1 cellular context compared by ENCODE assay signal in the genomic region with DNA sequence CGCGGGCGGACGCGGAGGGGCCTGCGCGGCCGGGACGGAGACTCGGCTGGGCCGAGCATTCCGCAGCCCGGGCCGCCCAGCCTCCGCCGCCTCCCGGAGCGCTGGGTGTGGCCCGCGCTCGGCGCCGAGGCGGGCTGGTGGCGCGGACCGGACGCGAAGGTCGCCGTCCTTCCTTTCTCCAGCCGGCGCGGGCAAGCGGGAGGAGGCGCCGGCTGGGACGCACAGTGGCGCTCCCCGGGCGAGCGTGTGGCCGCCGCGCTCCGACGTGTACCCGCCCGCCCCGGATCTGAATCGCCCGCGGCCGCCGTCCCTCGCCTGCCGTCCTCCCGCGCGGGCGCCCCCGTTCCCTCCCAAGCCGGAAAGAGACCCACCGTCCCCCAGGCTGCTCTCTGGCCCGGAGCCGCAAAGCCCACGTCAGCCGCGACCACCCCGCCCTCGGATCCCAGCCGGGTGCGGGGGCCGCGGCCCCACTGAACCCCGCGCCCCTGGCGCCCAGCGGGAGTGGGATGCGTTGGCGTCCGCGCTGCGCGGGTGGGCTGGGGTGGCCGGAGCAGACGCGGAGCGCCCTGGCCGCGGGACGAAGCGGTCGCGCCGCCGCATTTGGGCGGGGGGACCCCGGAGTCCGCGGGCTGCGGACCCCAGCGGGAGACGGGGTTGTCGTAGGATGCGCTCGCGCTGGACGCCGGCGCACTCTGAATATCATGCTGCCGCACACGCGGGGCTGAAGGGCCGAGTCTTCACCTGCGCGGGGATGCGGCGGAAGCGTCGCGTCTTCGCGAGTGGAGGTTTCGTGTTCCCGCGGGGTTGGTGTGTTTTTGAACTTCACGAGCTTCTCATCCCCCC.
A peak's percentile ranks its signal among the peaks of the same experiment; 100 is the strongest.
TF ChIP-seq lines count a peak whose summit lies in the region.

No MANE protein-coding gene starts in this region.

TF ChIP-seq in K562, 482 proteins besides CTCF, POLR2A, EP300 and RAD21 (continued from another document and continues in another):
- TF ChIP-seq BRF2 (IDR thresholded peaks at IDR 0.05; ENCODE audit: borderline replicate concordance, insufficient read depth, insufficient read length) (no peak), CEBPG (CRISPR knock-in tag; IDR thresholded peaks at IDR 0.05) (no peak), CEBPG (tag; conservative IDR thresholded peaks at IDR 0.05 in 1 of 2, IDR thresholded peaks at IDR 0.05 in 1 of 2) (no peak), HNRNPLL (IDR thresholded peaks at IDR 0.05; ENCODE audit: low read depth, low read length, poor library complexity, severe bottlenecking) (peak; percentile 80), HLTF (IDR thresholded peaks at IDR 0.05) (no peak), ZNF695 (CRISPR knock-in tag; IDR thresholded peaks at IDR 0.05) (no peak), BMI1 (IDR thresholded peaks at IDR 0.05; ENCODE audit: low read length) (no peak), SETDB1 (IDR thresholded peaks at IDR 0.05; ENCODE audit: low read length) (no peak), ZFX (CRISPR knock-in tag; IDR thresholded peaks at IDR 0.05) (no peak), PHF8 (IDR thresholded peaks at IDR 0.05; ENCODE audit: borderline replicate concordance, low read length) (peak; percentile 35; the same call in 1 of the 2 replicates), ATF7 (IDR thresholded peaks at IDR 0.05) (0 out of 2 replicates have a peak, but pooled peaks have one; percentile 13), TSC22D4 (tag; IDR thresholded peaks at IDR 0.05) (no peak), NFXL1 (CRISPR knock-in tag; IDR thresholded peaks at IDR 0.05) (no peak), POLR2H (tag; IDR thresholded peaks at IDR 0.05; ENCODE audit: low read depth) (no peak), BHLHE40 (IDR thresholded peaks at IDR 0.05; ENCODE audit: low read length) (no peak), NR2C2 (CRISPR knock-in tag; IDR thresholded peaks at IDR 0.05) (no peak), NR2C2 (tag; IDR thresholded peaks at IDR 0.05) (peak; percentile 54; the same call in 1 of the 2 replicates), MAFK (IDR thresholded peaks at IDR 0.05; ENCODE audit: low read length) (no peak), DACH1 (IDR thresholded peaks at IDR 0.05; ENCODE audit: partially characterized antibody) (no peak), BCL6 (CRISPR knock-in tag; IDR thresholded peaks at IDR 0.05) (no peak), POLR2G (IDR thresholded peaks at IDR 0.05; ENCODE audit: low read depth, low read length) (peak; percentile 71), PURB (CRISPR knock-in tag; IDR thresholded peaks at IDR 0.05; ENCODE audit: low read depth) (no peak), PRPF4 (IDR thresholded peaks at IDR 0.05; ENCODE audit: insufficient read depth, low read depth, low read length, poor library complexity, severe bottlenecking) (no peak), SIRT6 (IDR thresholded peaks at IDR 0.05; ENCODE audit: low read depth, low read length) (no peak), RCOR1 (IDR thresholded peaks at IDR 0.05; ENCODE audit: borderline replicate concordance in 1 of 2, low read depth in 2 of 2, low read length in 2 of 2) (no peak), TAL1 (IDR thresholded peaks at IDR 0.05) (no peak), E2F4 (CRISPR knock-in tag; IDR thresholded peaks at IDR 0.05; ENCODE audit: low read depth) (no peak), SP1 (CRISPR knock-in tag; IDR thresholded peaks at IDR 0.05) (no peak), NONO (IDR thresholded peaks at IDR 0.05; ENCODE audit: low read depth in 2 of 2, low read length in 1 of 2) (no peak; a peak in 1 of 4 replicates), SIN3A (IDR thresholded peaks at IDR 0.05; ENCODE audit: borderline replicate concordance in 2 of 2, control insufficient read depth in 1 of 2, low read depth in 2 of 2, low read length in 2 of 2) (no peak), SRF (CRISPR knock-in tag; IDR thresholded peaks at IDR 0.05) (no peak), ZNF263 (CRISPR knock-in tag; IDR thresholded peaks at IDR 0.05; ENCODE audit: borderline replicate concordance) (peak; percentile 60; the same call in 1 of the 2 replicates), ZFP36 (IDR thresholded peaks at IDR 0.05; ENCODE audit: low read depth, low read length, partially characterized antibody) (no peak), NR2F6 (CRISPR knock-in tag; IDR thresholded peaks at IDR 0.05) (no peak), SMAD2 (IDR thresholded peaks at IDR 0.05; ENCODE audit: low read depth, low read length) (no peak), YY1 (IDR thresholded peaks at IDR 0.05; ENCODE audit: borderline replicate concordance in 1 of 3, control insufficient read depth in 1 of 3, extremely low read depth in 1 of 3, insufficient read depth in 3 of 3, insufficient read length in 1 of 3, insufficient replicate concordance in 2 of 3, low read depth in 1 of 3, low read length in 2 of 3) (peak in 1 of 3 experiments; percentile 22), ZNF830 (CRISPR knock-in tag; IDR thresholded peaks at IDR 0.05) (no peak), ATF1 (CRISPR knock-in tag; IDR thresholded peaks at IDR 0.05) (no peak), ATF1 (tag; IDR thresholded peaks at IDR 0.05) (0 out of 2 replicates have a peak, but pooled peaks have one; percentile 10), ILF3 (IDR thresholded peaks at IDR 0.05; ENCODE audit: borderline replicate concordance) (no peak), GABPB2 (CRISPR knock-in tag; conservative IDR thresholded peaks at IDR 0.05) (no peak), FOXP1 (CRISPR knock-in tag; IDR thresholded peaks at IDR 0.05) (no peak), ZSCAN29 (IDR thresholded peaks at IDR 0.05) (no peak), ETV1 (tag; conservative IDR thresholded peaks at IDR 0.05; ENCODE audit: low read depth) (no peak), ZSCAN32 (CRISPR knock-in tag; IDR thresholded peaks at IDR 0.05) (no peak), PHF21A (IDR thresholded peaks at IDR 0.05; ENCODE audit: borderline replicate concordance, low read depth) (no peak), ZNF436 (CRISPR knock-in tag; IDR thresholded peaks at IDR 0.05) (no peak), TAF7 (tag; IDR thresholded peaks at IDR 0.05) (no peak), VEZF1 (CRISPR knock-in tag; IDR thresholded peaks at IDR 0.05) (peak; percentile 4; the same call in 1 of the 2 replicates), HIVEP1 (CRISPR knock-in tag; IDR thresholded peaks at IDR 0.05) (no peak), ZNF165 (CRISPR knock-in tag; IDR thresholded peaks at IDR 0.05; ENCODE audit: borderline replicate concordance) (no peak)
- TF ChIP-seq, protein P1, sequence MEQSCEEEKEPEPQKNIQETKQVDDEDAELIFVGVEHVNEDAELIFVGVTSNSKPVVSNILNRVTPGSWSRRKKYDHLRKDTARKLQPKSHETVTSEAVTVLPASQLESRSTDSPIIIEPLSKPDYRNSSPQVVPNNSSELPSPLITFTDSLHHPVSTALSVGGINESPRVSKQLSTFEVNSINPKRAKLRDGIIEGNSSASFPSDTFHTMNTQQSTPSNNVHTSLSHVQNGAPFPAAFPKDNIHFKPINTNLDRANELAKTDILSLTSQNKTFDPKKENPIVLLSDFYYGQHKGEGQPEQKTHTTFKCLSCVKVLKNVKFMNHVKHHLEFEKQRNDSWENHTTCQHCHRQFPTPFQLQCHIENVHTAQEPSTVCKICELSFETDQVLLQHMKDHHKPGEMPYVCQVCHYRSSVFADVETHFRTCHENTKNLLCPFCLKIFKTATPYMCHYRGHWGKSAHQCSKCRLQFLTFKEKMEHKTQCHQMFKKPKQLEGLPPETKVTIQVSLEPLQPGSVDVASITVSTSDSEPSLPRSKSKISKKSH (CRISPR knock-in tag; IDR thresholded peaks at IDR 0.05) = no peak
- TF ChIP-seq, protein P2, sequence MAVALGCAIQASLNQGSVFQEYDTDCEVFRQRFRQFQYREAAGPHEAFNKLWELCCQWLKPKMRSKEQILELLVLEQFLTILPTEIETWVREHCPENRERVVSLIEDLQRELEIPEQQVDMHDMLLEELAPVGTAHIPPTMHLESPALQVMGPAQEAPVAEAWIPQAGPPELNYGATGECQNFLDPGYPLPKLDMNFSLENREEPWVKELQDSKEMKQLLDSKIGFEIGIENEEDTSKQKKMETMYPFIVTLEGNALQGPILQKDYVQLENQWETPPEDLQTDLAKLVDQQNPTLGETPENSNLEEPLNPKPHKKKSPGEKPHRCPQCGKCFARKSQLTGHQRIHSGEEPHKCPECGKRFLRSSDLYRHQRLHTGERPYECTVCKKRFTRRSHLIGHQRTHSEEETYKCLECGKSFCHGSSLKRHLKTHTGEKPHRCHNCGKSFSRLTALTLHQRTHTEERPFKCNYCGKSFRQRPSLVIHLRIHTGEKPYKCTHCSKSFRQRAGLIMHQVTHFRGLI (CRISPR knock-in tag; IDR thresholded peaks at IDR 0.05) = no peak
- TF ChIP-seq, protein P3, sequence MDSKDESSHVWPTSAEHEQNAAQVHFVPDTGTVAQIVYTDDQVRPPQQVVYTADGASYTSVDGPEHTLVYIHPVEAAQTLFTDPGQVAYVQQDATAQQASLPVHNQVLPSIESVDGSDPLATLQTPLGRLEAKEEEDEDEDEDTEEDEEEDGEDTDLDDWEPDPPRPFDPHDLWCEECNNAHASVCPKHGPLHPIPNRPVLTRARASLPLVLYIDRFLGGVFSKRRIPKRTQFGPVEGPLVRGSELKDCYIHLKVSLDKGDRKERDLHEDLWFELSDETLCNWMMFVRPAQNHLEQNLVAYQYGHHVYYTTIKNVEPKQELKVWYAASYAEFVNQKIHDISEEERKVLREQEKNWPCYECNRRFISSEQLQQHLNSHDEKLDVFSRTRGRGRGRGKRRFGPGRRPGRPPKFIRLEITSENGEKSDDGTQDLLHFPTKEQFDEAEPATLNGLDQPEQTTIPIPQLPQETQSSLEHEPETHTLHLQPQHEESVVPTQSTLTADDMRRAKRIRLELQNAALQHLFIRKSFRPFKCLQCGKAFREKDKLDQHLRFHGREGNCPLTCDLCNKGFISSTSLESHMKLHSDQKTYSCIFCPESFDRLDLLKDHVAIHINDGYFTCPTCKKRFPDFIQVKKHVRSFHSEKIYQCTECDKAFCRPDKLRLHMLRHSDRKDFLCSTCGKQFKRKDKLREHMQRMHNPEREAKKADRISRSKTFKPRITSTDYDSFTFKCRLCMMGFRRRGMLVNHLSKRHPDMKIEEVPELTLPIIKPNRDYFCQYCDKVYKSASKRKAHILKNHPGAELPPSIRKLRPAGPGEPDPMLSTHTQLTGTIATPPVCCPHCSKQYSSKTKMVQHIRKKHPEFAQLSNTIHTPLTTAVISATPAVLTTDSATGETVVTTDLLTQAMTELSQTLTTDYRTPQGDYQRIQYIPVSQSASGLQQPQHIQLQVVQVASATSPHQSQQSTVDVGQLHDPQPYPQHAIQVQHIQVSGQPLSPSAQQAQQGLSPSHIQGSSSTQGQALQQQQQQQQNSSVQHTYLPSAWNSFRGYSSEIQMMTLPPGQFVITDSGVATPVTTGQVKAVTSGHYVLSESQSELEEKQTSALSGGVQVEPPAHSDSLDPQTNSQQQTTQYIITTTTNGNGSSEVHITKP (IDR thresholded peaks at IDR 0.05; ENCODE audit: partially characterized antibody) = no peak
- TF ChIP-seq, protein P4, sequence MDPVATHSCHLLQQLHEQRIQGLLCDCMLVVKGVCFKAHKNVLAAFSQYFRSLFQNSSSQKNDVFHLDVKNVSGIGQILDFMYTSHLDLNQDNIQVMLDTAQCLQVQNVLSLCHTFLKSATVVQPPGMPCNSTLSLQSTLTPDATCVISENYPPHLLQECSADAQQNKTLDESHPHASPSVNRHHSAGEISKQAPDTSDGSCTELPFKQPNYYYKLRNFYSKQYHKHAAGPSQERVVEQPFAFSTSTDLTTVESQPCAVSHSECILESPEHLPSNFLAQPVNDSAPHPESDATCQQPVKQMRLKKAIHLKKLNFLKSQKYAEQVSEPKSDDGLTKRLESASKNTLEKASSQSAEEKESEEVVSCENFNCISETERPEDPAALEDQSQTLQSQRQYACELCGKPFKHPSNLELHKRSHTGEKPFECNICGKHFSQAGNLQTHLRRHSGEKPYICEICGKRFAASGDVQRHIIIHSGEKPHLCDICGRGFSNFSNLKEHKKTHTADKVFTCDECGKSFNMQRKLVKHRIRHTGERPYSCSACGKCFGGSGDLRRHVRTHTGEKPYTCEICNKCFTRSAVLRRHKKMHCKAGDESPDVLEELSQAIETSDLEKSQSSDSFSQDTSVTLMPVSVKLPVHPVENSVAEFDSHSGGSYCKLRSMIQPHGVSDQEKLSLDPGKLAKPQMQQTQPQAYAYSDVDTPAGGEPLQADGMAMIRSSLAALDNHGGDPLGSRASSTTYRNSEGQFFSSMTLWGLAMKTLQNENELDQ (CRISPR knock-in tag; IDR thresholded peaks at IDR 0.05; ENCODE audit: borderline replicate concordance) = no peak
- TF ChIP-seq, protein P5, sequence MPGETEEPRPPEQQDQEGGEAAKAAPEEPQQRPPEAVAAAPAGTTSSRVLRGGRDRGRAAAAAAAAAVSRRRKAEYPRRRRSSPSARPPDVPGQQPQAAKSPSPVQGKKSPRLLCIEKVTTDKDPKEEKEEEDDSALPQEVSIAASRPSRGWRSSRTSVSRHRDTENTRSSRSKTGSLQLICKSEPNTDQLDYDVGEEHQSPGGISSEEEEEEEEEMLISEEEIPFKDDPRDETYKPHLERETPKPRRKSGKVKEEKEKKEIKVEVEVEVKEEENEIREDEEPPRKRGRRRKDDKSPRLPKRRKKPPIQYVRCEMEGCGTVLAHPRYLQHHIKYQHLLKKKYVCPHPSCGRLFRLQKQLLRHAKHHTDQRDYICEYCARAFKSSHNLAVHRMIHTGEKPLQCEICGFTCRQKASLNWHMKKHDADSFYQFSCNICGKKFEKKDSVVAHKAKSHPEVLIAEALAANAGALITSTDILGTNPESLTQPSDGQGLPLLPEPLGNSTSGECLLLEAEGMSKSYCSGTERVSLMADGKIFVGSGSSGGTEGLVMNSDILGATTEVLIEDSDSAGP (CRISPR knock-in tag; IDR thresholded peaks at IDR 0.05) = no peak
